Comparison of ENCODE assay signal across 1 cellular context in the genomic region with DNA sequence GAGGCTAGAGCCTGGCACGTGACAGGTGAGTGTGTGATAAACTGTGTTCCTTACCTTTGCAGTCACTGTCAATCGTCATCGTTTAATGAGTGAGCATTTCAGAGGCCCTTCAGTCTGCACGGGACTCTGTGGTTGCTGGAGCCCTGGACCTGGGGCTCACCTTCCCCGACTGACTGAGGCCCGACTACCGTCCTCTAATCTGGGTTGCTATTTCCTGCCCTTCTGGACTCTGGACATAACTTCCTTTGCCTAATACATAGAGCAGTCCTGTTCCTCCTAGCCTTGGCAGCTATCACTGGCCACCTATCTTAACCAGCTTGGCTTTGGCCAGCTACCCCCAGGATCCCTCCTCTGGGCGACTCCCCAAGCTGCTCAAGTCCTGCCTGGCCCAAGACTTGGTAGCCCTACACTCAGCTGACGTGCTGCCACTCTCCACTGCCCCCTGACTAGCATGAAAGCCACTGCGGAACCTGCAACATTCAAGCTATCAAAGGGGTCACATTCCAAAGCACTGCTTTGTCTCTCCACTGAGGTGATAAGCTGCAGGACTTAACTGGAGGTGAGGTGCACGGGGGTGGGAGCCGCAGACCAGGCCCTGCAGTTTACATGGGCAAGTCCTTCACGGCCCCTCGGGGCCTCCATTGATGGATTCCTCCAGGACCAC.
TF ChIP-seq lines count a peak whose summit lies in the region.

No MANE protein-coding gene starts in this region.

TF ChIP-seq in HepG2, 621 proteins besides CTCF, POLR2A, EP300 and RAD21 (continued from another document and continues in another):
- TF ChIP-seq, protein P1, sequence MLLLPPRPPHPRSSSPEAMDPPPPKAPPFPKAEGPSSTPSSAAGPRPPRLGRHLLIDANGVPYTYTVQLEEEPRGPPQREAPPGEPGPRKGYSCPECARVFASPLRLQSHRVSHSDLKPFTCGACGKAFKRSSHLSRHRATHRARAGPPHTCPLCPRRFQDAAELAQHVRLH (CRISPR knock-in tag; IDR thresholded peaks at IDR 0.05; ENCODE audit: borderline replicate concordance, low read depth): peak; percentile 71; the same call in 1 of the 2 replicates
- no peak for TF ChIP-seq SNRNP70 (IDR thresholded peaks at IDR 0.05; ENCODE audit: low read depth, low read length)
- TF ChIP-seq ZMAT3 (CRISPR knock-in tag; conservative IDR thresholded peaks at IDR 0.05): no peak
- TF ChIP-seq ZSCAN9 (CRISPR knock-in tag; IDR thresholded peaks at IDR 0.05; ENCODE audit: borderline replicate concordance): peak; percentile 72
- no peak for TF ChIP-seq MED13 (CRISPR knock-in tag; IDR thresholded peaks at IDR 0.05)
- peak; percentile 73; the same call in 1 of the 2 replicates for TF ChIP-seq TBX2 (CRISPR knock-in tag; IDR thresholded peaks at IDR 0.05; ENCODE audit: borderline replicate concordance)
- TF ChIP-seq EZH2 (conservative IDR thresholded peaks at IDR 0.05; ENCODE audit: low read depth, low read length): no peak
- peak; percentile 9; the same call in 1 of the 2 replicates for TF ChIP-seq SP5 (CRISPR knock-in tag; IDR thresholded peaks at IDR 0.05; ENCODE audit: borderline replicate concordance, low read depth)
- no peak for TF ChIP-seq GABPA (IDR thresholded peaks at IDR 0.05; ENCODE audit: low read depth, low read length)
- peak; percentile 64; the same call in 1 of the 2 replicates for TF ChIP-seq GABPA (CRISPR knock-in tag; IDR thresholded peaks at IDR 0.05; ENCODE audit: low read depth)
- TF ChIP-seq, protein P2, sequence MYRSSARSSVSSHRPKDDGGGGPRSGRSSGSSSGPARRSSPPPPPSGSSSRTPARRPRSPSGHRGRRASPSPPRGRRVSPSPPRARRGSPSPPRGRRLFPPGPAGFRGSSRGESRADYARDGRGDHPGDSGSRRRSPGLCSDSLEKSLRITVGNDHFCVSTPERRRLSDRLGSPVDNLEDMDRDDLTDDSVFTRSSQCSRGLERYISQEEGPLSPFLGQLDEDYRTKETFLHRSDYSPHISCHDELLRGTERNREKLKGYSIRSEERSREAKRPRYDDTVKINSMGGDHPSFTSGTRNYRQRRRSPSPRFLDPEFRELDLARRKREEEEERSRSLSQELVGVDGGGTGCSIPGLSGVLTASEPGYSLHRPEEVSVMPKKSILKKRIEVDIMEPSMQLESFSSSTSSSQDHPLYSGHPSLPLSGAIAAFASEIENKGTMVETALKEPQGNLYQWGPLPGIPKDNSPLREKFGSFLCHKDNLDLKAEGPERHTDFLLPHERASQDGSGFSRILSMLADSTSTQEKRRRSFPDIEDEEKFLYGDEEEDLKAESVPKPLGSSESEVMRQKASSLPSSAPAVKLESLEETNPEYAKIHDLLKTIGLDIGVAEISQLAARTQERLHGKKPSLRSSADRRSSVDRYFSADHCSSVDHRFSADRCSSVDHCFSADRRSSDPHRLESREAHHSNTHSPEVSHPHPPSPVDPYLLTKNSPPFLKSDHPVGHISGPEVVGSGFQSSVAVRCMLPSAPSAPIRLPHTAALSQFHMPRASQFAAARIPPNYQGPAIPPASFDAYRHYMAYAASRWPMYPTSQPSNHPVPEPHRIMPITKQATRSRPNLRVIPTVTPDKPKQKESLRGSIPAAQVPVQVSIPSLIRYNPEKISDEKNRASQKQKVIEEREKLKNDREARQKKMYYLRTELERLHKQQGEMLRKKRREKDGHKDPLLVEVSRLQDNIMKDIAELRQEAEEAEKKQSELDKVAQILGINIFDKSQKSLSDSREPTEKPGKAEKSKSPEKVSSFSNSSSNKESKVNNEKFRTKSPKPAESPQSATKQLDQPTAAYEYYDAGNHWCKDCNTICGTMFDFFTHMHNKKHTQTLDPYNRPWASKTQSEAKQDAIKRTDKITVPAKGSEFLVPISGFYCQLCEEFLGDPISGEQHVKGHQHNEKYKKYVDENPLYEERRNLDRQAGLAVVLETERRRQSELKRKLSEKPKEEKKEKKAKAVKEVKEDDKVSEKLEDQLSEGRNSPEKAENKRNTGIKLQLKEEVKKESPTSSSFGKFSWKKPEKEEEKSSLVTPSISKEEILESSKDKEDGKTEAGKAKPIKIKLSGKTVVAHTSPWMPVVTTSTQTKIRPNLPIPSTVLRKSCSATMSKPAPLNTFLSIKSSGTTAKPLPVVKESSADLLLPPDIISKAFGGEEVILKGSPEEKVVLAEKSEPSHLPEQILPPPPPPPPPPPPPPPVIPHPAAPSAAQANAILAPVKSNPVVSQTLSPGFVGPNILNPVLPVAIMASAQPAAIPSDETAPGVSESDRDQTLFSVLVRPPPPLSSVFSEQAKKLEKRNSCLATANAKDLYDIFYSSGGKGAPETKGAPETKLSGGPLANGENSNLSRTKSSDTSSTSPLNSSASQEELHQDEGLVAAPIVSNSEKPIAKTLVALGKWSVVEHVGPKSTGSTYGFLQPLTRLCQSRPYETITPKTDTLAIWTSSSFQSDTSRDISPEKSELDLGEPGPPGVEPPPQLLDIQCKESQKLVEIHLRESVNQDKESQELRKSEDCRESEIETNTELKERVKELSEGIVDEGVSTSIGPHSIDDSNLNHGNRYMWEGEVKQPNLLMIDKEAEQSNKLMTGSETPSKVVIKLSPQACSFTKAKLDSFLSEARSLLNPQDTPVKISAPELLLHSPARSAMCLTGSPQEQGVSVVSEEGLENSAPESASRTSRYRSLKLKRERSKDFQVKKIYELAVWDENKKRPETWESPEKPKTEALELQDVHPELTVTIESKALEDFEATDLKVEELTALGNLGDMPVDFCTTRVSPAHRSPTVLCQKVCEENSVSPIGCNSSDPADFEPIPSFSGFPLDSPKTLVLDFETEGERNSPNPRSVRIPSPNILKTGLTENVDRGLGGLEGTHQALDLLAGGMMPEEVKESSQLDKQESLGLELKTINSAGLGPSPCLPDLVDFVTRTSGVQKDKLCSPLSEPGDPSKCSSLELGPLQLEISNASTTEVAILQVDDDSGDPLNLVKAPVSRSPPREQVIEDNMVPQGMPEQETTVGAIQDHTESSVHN (CRISPR knock-in tag; IDR thresholded peaks at IDR 0.05): peak; percentile 83; the same call in 1 of the 2 replicates
- no peak for TF ChIP-seq AKAP8 (CRISPR knock-in tag; IDR thresholded peaks at IDR 0.05)
- TF ChIP-seq, protein P3, sequence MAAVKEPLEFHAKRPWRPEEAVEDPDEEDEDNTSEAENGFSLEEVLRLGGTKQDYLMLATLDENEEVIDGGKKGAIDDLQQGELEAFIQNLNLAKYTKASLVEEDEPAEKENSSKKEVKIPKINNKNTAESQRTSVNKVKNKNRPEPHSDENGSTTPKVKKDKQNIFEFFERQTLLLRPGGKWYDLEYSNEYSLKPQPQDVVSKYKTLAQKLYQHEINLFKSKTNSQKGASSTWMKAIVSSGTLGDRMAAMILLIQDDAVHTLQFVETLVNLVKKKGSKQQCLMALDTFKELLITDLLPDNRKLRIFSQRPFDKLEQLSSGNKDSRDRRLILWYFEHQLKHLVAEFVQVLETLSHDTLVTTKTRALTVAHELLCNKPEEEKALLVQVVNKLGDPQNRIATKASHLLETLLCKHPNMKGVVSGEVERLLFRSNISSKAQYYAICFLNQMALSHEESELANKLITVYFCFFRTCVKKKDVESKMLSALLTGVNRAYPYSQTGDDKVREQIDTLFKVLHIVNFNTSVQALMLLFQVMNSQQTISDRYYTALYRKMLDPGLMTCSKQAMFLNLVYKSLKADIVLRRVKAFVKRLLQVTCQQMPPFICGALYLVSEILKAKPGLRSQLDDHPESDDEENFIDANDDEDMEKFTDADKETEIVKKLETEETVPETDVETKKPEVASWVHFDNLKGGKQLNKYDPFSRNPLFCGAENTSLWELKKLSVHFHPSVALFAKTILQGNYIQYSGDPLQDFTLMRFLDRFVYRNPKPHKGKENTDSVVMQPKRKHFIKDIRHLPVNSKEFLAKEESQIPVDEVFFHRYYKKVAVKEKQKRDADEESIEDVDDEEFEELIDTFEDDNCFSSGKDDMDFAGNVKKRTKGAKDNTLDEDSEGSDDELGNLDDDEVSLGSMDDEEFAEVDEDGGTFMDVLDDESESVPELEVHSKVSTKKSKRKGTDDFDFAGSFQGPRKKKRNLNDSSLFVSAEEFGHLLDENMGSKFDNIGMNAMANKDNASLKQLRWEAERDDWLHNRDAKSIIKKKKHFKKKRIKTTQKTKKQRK (IDR thresholded peaks at IDR 0.05; ENCODE audit: low read length): no peak
- TF ChIP-seq, protein P4, sequence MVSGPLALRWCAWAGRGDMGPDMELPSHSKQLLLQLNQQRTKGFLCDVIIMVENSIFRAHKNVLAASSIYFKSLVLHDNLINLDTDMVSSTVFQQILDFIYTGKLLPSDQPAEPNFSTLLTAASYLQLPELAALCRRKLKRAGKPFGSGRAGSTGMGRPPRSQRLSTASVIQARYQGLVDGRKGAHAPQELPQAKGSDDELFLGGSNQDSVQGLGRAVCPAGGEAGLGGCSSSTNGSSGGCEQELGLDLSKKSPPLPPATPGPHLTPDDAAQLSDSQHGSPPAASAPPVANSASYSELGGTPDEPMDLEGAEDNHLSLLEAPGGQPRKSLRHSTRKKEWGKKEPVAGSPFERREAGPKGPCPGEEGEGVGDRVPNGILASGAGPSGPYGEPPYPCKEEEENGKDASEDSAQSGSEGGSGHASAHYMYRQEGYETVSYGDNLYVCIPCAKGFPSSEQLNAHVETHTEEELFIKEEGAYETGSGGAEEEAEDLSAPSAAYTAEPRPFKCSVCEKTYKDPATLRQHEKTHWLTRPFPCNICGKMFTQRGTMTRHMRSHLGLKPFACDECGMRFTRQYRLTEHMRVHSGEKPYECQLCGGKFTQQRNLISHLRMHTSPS (CRISPR knock-in tag; IDR thresholded peaks at IDR 0.05; ENCODE audit: low read depth): no peak
- TF ChIP-seq THYN1 (CRISPR knock-in tag; IDR thresholded peaks at IDR 0.05; ENCODE audit: borderline replicate concordance, low read depth): 0 out of 2 replicates have a peak, but pooled peaks have one; percentile 46
- no peak for TF ChIP-seq KLF15 (CRISPR knock-in tag; IDR thresholded peaks at IDR 0.05; ENCODE audit: borderline replicate concordance)
- peak; percentile 93 for TF ChIP-seq ZNF12 (CRISPR knock-in tag; IDR thresholded peaks at IDR 0.05)
- TF ChIP-seq SMYD3 (CRISPR knock-in tag; IDR thresholded peaks at IDR 0.05): peak; percentile 59; the same call in 1 of the 2 replicates
- TF ChIP-seq ZIK1 (CRISPR knock-in tag; IDR thresholded peaks at IDR 0.05; ENCODE audit: borderline replicate concordance, low read depth): no peak
- TF ChIP-seq ZNF138 (CRISPR knock-in tag; IDR thresholded peaks at IDR 0.05; ENCODE audit: low read depth): no peak
- 0 out of 2 replicates have a peak, but pooled peaks have one; percentile 27 for TF ChIP-seq ZNF274 (CRISPR knock-in tag; IDR thresholded peaks at IDR 0.05)
- TF ChIP-seq ZNF563 (CRISPR knock-in tag; IDR thresholded peaks at IDR 0.05): 0 out of 2 replicates have a peak, but pooled peaks have one; percentile 51
- TF ChIP-seq ZNF773 (CRISPR knock-in tag; IDR thresholded peaks at IDR 0.05; ENCODE audit: borderline replicate concordance): no peak
- TF ChIP-seq ZNF878 (CRISPR knock-in tag; IDR thresholded peaks at IDR 0.05): no peak
- no peak for TF ChIP-seq PAF1 (CRISPR knock-in tag; IDR thresholded peaks at IDR 0.05)
- no peak for TF ChIP-seq ZNF891 (CRISPR knock-in tag; IDR thresholded peaks at IDR 0.05)
- TF ChIP-seq ZNF670 (CRISPR knock-in tag; IDR thresholded peaks at IDR 0.05; ENCODE audit: borderline replicate concordance): peak; percentile 63; the same call in 1 of the 2 replicates
- TF ChIP-seq, protein P5, sequence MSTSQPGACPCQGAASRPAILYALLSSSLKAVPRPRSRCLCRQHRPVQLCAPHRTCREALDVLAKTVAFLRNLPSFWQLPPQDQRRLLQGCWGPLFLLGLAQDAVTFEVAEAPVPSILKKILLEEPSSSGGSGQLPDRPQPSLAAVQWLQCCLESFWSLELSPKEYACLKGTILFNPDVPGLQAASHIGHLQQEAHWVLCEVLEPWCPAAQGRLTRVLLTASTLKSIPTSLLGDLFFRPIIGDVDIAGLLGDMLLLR (CRISPR knock-in tag; IDR thresholded peaks at IDR 0.05): peak; percentile 48; the same call in 1 of the 2 replicates
- TF ChIP-seq ZNF460 (CRISPR knock-in tag; IDR thresholded peaks at IDR 0.05; ENCODE audit: borderline replicate concordance): no peak
- no peak for TF ChIP-seq RARG (CRISPR knock-in tag; IDR thresholded peaks at IDR 0.05; ENCODE audit: low read depth)
- no peak for TF ChIP-seq EEA1 (CRISPR knock-in tag; IDR thresholded peaks at IDR 0.05; ENCODE audit: borderline replicate concordance)
- TF ChIP-seq MYNN (CRISPR knock-in tag; IDR thresholded peaks at IDR 0.05; ENCODE audit: low read depth): no peak
- no peak for TF ChIP-seq CHCHD3 (CRISPR knock-in tag; IDR thresholded peaks at IDR 0.05)
- no peak for TF ChIP-seq ZNF781 (CRISPR knock-in tag; IDR thresholded peaks at IDR 0.05; ENCODE audit: borderline replicate concordance, not compliant biosample characterization)
- peak; percentile 75; the same call in 1 of the 2 replicates for TF ChIP-seq ZSCAN31 (CRISPR knock-in tag; IDR thresholded peaks at IDR 0.05; ENCODE audit: low read depth)
- no peak for TF ChIP-seq ZNF10 (CRISPR knock-in tag; IDR thresholded peaks at IDR 0.05; ENCODE audit: borderline replicate concordance, low read depth)
- TF ChIP-seq FOSL2 (CRISPR knock-in tag; IDR thresholded peaks at IDR 0.05): peak; percentile 32; the same call in 1 of the 2 replicates
- TF ChIP-seq NFRKB (IDR thresholded peaks at IDR 0.05): no peak
- TF ChIP-seq SNAI1 (CRISPR knock-in tag; IDR thresholded peaks at IDR 0.05; ENCODE audit: borderline replicate concordance): no peak
- no peak for TF ChIP-seq NFE2 (CRISPR knock-in tag; IDR thresholded peaks at IDR 0.05)
- TF ChIP-seq, protein P6, sequence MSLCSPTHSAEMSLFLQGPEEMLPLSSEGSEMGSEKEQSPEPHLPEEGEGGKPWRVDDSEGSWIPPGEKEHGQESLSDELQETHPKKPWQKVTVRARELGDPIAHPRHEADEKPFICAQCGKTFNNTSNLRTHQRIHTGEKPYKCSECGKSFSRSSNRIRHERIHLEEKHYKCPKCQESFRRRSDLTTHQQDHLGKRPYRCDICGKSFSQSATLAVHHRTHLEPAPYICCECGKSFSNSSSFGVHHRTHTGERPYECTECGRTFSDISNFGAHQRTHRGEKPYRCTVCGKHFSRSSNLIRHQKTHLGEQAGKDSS (CRISPR knock-in tag; IDR thresholded peaks at IDR 0.05; ENCODE audit: borderline replicate concordance, low read depth): 0 out of 2 replicates have a peak, but pooled peaks have one; percentile 31
- TF ChIP-seq ZNF549 (CRISPR knock-in tag; IDR thresholded peaks at IDR 0.05): no peak
- TF ChIP-seq, protein P7, sequence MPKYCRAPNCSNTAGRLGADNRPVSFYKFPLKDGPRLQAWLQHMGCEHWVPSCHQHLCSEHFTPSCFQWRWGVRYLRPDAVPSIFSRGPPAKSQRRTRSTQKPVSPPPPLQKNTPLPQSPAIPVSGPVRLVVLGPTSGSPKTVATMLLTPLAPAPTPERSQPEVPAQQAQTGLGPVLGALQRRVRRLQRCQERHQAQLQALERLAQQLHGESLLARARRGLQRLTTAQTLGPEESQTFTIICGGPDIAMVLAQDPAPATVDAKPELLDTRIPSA (CRISPR knock-in tag; IDR thresholded peaks at IDR 0.05; ENCODE audit: borderline replicate concordance): no peak
- TF ChIP-seq SUZ12 (IDR thresholded peaks at IDR 0.05; ENCODE audit: low read depth, low read length): no peak
- TF ChIP-seq SOX13 (IDR thresholded peaks at IDR 0.05): no peak
- TF ChIP-seq SOX13 (CRISPR knock-in tag; conservative IDR thresholded peaks at IDR 0.05 in 1 of 2, IDR thresholded peaks at IDR 0.05 in 1 of 2): peak in 1 of 2 experiments; percentile 67; a peak in 2 of 4 replicates
- TF ChIP-seq ZNF7 (CRISPR knock-in tag; IDR thresholded peaks at IDR 0.05): no peak
